Comparison of ENCODE assay signal across 10 cellular contexts in genomic region chr10:485776-486572, GRCh38.
A peak's percentile ranks its signal among the peaks of the same experiment; 100 is the strongest.
DNase-seq lines count a peak whose midpoint lies in the region; ATAC-seq and TF ChIP-seq lines count a peak whose summit lies in the region.
"Had no signal": no experiment of that assay in that cellular context is flagged by ENCODE, and none has a peak within 500 bp of the region (broad histone marks: within the 10 kb centered on the region; RNA-seq: fewer than 3 reads in every experiment).

No MANE protein-coding gene starts in this region.

- H3K4me1 ChIP-seq in testis (peaks cover 30% of the 10 kb centered on the region), upper lobe of left lung (peaks cover 0 to 10% (median 2%) of the 10 kb centered on the region in 4 donors)

- intact Hi-C loops in activated CD4-positive, alpha-beta memory T cell treated with anti-CD3 and anti-CD28 coated beads for 36 hours (cut with micrococcal nuclease), result no loop called here
- intact Hi-C loops in testis (cut with DNase I; ENCODE audit: low total_unique reads), result no loop called here

- H3K4me3 ChIP-seq in testis (no peak overlapping the region), upper lobe of left lung (no peak overlapping the region)

- H3K27me3 ChIP-seq in testis, result no peaks in the 10 kb centered on the region
- no peaks in the 10 kb centered on the region for H3K27me3 ChIP-seq in upper lobe of left lung
- H3K27me3 ChIP-seq: suprapubic skin had no signal

- no peak for TF ChIP-seq EP300 in upper lobe of left lung (IDR thresholded peaks at IDR 0.05)

- ATAC-seq in activated T-cell treated with anti-CD3 and anti-CD28 coated beads, Interleukin-2, amount 50 U/mL, for 4 hours, result no peak
- no peak for ATAC-seq in upper lobe of left lung (ENCODE audit: low FRiP score in 2 of 2)

- no peaks in the 10 kb centered on the region for H3K9me3 Mint-ChIP-seq in activated T-cell treated with anti-CD3 and anti-CD28 coated beads, Interleukin-2, amount 50 U/mL, for 4 hours
- H3K9me3 Mint-ChIP-seq in activated CD4-positive, alpha-beta memory T cell treated with anti-CD3 and anti-CD28 coated beads for 36 hours, result no peaks in the 10 kb centered on the region
- peaks cover 23% of the 10 kb centered on the region for H3K9me3 Mint-ChIP-seq in glutamatergic neuron (ENCODE audit: unreplicated experiment)

- TF ChIP-seq POLR2A in testis (IDR thresholded peaks at IDR 0.05) (no peak), upper lobe of left lung (IDR thresholded peaks at IDR 0.05) (no peak)

- 58 to 68% methylated on average over 18 of the region's 18 CpGs for WGBS in testis, 2 donors
- 71 to 74% methylated on average over 16 to 18 of the region's 18 CpGs for WGBS in upper lobe of left lung, 2 donors

- POLR2A ChIA-PET in activated CD4-positive, alpha-beta memory T cell treated with anti-CD3 and anti-CD28 coated beads for 36 hours (lab: Charles Lee), result no interaction called here

- H3K36me3 Mint-ChIP-seq in activated T-cell treated with anti-CD3 and anti-CD28 coated beads, Interleukin-2, amount 50 U/mL, for 4 hours (ENCODE audit: insufficient read depth), result no peaks in the 10 kb centered on the region
- H3K36me3 Mint-ChIP-seq in activated CD4-positive, alpha-beta memory T cell treated with anti-CD3 and anti-CD28 coated beads for 36 hours, result no peaks in the 10 kb centered on the region
- H3K36me3 Mint-ChIP-seq in glutamatergic neuron (ENCODE audit: unreplicated experiment), result peaks cover 17% of the 10 kb centered on the region

- CTCF ChIA-PET in activated CD4-positive, alpha-beta memory T cell treated with anti-CD3 and anti-CD28 coated beads for 36 hours (lab: Charles Lee), result no interaction called here

- peaks cover 14% of the 10 kb centered on the region for H3K4me1 Mint-ChIP-seq in activated T-cell treated with anti-CD3 and anti-CD28 coated beads, Interleukin-2, amount 50 U/mL, for 4 hours (ENCODE audit: low read depth)
- peaks cover 8% of the 10 kb centered on the region for H3K4me1 Mint-ChIP-seq in activated CD4-positive, alpha-beta memory T cell treated with anti-CD3 and anti-CD28 coated beads for 36 hours (ENCODE audit: low read depth)
- peaks cover 38% of the 10 kb centered on the region for H3K4me1 Mint-ChIP-seq in glutamatergic neuron (ENCODE audit: low read depth, unreplicated experiment)

- H3K27me3 Mint-ChIP-seq in activated T-cell treated with anti-CD3 and anti-CD28 coated beads, Interleukin-2, amount 50 U/mL, for 4 hours (ENCODE audit: low read depth), result peaks cover 3% of the 10 kb centered on the region
- H3K27me3 Mint-ChIP-seq in activated CD4-positive, alpha-beta memory T cell treated with anti-CD3 and anti-CD28 coated beads for 36 hours, result peaks cover 2% of the 10 kb centered on the region
- H3K27me3 Mint-ChIP-seq in glutamatergic neuron (ENCODE audit: unreplicated experiment), result peaks cover 21% of the 10 kb centered on the region

- no peak for TF ChIP-seq CTCF in glutamatergic neuron (IDR thresholded peaks at IDR 0.05; ENCODE audit: partially characterized antibody, unreplicated experiment)
- no peak for TF ChIP-seq CTCF in testis (IDR thresholded peaks at IDR 0.05)
- no peak for TF ChIP-seq CTCF in upper lobe of left lung (IDR thresholded peaks at IDR 0.05)

- H3K9me3 ChIP-seq in testis, result no peaks in the 10 kb centered on the region
- no peaks in the 10 kb centered on the region for H3K9me3 ChIP-seq in upper lobe of left lung
- H3K9me3 ChIP-seq: suprapubic skin had no signal

- H3K27ac ChIP-seq in testis (peak overlapping the region; percentile 21 to 80), upper lobe of left lung (no peak overlapping the region)

- H3K36me3 ChIP-seq in testis (ENCODE audit: low read depth, missing control alignments), result no peaks in the 10 kb centered on the region
- H3K36me3 ChIP-seq in upper lobe of left lung, result peaks cover 0 to 5% (median 0%) of the 10 kb centered on the region in 4 donors

- no peak for DNase-seq in activated T-cell treated with anti-CD3 and anti-CD28 coated beads, Interleukin-2, amount 50 U/mL, for 4 hours
- no peak for DNase-seq in activated T-cell treated with anti-CD3 and anti-CD28 coated beads, Interleukin-2, amount 50 U/mL, for 1 hour
- DNase-seq in activated CD4-positive, alpha-beta memory T cell treated with anti-CD3 and anti-CD28 coated beads for 36 hours, result peak; percentile 6
- DNase-seq in glutamatergic neuron (peak; percentile 58), testis (no peak), DMS53 treated with DMSO at 0.1 percent for 48 hours (lab: John Stamatoyannopoulos, UW; ENCODE audit: unreplicated experiment) (no peak), upper lobe of left lung (no peak), amniotic stem cell (lab: John Stamatoyannopoulos, UW) (no peak)
- DNase-seq: small intestine had no signal

- no peak overlapping the region for H3K27ac Mint-ChIP-seq in activated CD4-positive, alpha-beta memory T cell treated with anti-CD3 and anti-CD28 coated beads for 36 hours
- peak overlapping the region; percentile 25 for H3K27ac Mint-ChIP-seq in glutamatergic neuron (ENCODE audit: unreplicated experiment)

- H3K4me3 Mint-ChIP-seq in activated T-cell treated with anti-CD3 and anti-CD28 coated beads, Interleukin-2, amount 50 U/mL, for 4 hours, result peak overlapping the region; percentile 82
- no peak overlapping the region for H3K4me3 Mint-ChIP-seq in activated CD4-positive, alpha-beta memory T cell treated with anti-CD3 and anti-CD28 coated beads for 36 hours
- no peak overlapping the region for H3K4me3 Mint-ChIP-seq in glutamatergic neuron (ENCODE audit: unreplicated experiment)

Comparison
In these comparisons a context has a peak if more than half of its experiments do, and no peak if none do; other contexts are left out.
1. DNase-seq: peak in activated CD4-positive, alpha-beta memory T cell treated with anti-CD3 and anti-CD28 coated beads for 36 hours (single experiment) and glutamatergic neuron (single experiment); none in activated T-cell treated with anti-CD3 and anti-CD28 coated beads, Interleukin-2, amount 50 U/mL, for 4 hours (single experiment), activated T-cell treated with anti-CD3 and anti-CD28 coated beads, Interleukin-2, amount 50 U/mL, for 1 hour (single experiment), testis (single experiment), DMS53 treated with DMSO at 0.1 percent for 48 hours (single experiment), upper lobe of left lung (0 of 2) and amniotic stem cell (single experiment).
2. H3K27ac ChIP-seq: peak in testis (2 of 2); none in upper lobe of left lung (0 of 4).